In the genomic region with DNA sequence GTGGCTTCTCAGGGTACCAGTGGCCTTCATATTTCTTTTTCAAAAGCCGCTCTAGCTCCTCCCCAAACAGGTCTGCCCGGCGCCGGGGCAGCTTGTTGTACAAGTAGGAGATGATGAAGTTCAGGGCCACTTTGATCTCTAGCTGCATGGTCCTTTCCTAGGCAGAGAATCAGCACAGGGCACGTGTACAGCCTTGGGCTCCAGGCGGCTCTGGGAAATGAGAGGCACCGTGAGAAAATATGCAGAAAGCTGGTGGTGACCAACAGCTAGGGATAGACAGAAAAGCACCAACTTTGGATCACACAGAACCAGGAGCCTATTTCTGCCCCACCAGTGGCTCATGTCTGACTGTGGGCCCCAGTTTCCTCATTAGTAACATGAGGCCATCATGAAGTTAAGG, we compare ENCODE assay signal across 21 cellular contexts.
"Had no signal": no experiment of that assay in that cellular context is flagged by ENCODE, and none has a peak within 500 bp of the region (broad histone marks: within the 10 kb centered on the region; RNA-seq: fewer than 3 reads in every experiment).

No MANE protein-coding gene starts in this region.

- H3K9me3 ChIP-seq: neutrophil, stomach, testis had no signal

- H3K27me3 ChIP-seq: neutrophil, stomach, testis had no signal

- DNase-seq: activated B cell treated with CpG ODN at 0.5 μM for 24 hours; activated CD4-positive, alpha-beta T cell treated with anti-CD3 and anti-CD28 coated beads for 4 hours; activated CD8-positive, alpha-beta memory T cell treated with anti-CD3 and anti-CD28 coated beads, Interleukin-2, amount 50 U/mL, for 4 hours; activated effector memory CD4-positive, alpha-beta T cell treated with anti-CD3 and anti-CD28 coated beads, Interleukin-2, amount 50 U/mL, for 16 hours; activated naive CD4-positive, alpha-beta T cell treated with anti-CD3 and anti-CD28 coated beads, Interleukin-2, amount 50 U/mL, for 16 hours; activated T-cell treated with anti-CD3 and anti-CD28 coated beads, Interleukin-2, amount 50 U/mL, for 72 hours; dermis blood vessel endothelial cell; effector memory CD8-positive, alpha-beta T cell; foreskin fibroblast; glutamatergic neuron; hippocampal formation; left cardiac atrium; natural killer cell; stimulated activated CD4-positive, alpha-beta T cell treated with anti-CD3 and anti-CD28 coated beads, Interleukin-2, amount 100 ng/mL, for 24 hours; stomach; SW 1271; testis had no signal

- H2AFZ ChIP-seq: parathyroid adenoma had no signal

- H3K4me3 ChIP-seq: lung, stomach, testis had no signal

- ATAC-seq: activated T-cell treated with anti-CD3 and anti-CD28 coated beads, Interleukin-2, amount 50 U/mL, for 72 hours; effector memory CD8-positive, alpha-beta T cell; natural killer cell had no signal

- H3K9me3 Mint-ChIP-seq: activated B cell treated with CpG ODN at 0.5 μM for 24 hours; activated T-cell treated with anti-CD3 and anti-CD28 coated beads, Interleukin-2, amount 50 U/mL, for 72 hours; effector memory CD8-positive, alpha-beta T cell; natural killer cell; type B pancreatic cell had no signal

- H3K27ac Mint-ChIP-seq: activated B cell treated with CpG ODN at 0.5 μM for 24 hours; activated T-cell treated with anti-CD3 and anti-CD28 coated beads, Interleukin-2, amount 50 U/mL, for 72 hours; type B pancreatic cell had no signal

- H3K27me3 Mint-ChIP-seq: activated B cell treated with CpG ODN at 0.5 μM for 24 hours; effector memory CD8-positive, alpha-beta T cell; type B pancreatic cell had no signal

- H3K9ac ChIP-seq: parathyroid adenoma had no signal

- H3K36me3 Mint-ChIP-seq: natural killer cell had no signal

- H3K4me3 Mint-ChIP-seq: activated B cell treated with CpG ODN at 0.5 μM for 24 hours; activated T-cell treated with anti-CD3 and anti-CD28 coated beads, Interleukin-2, amount 50 U/mL, for 72 hours; effector memory CD8-positive, alpha-beta T cell; natural killer cell; type B pancreatic cell had no signal

- H3K27ac ChIP-seq: neutrophil, parathyroid adenoma, testis had no signal
